Comparison of ENCODE assay signal across 1 cellular context in the genomic region with DNA sequence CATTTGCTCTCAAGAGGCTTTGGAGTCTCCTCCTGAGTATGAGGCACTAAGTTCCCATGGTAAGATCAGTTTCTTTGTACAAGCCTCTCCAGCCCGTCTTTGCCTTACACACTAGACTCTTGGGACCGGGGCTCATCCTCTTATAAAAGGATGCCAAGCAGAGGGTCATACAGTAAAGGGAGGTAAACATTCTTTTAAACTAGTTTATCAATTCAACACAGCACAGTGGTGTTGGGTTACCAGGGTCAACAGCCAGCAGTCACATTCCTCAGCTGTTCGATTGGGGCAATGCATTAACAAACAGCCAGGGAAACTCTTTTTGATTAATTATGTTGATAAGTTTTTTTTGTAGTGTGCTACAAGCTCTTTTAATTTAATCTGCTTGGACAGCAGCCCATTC.
TF ChIP-seq lines count a peak whose summit lies in the region.

No MANE protein-coding gene starts in this region.

TF ChIP-seq in GM23338, 12 proteins besides CTCF, POLR2A, EP300 and RAD21 (continued from another document):
- TF ChIP-seq, protein P1, sequence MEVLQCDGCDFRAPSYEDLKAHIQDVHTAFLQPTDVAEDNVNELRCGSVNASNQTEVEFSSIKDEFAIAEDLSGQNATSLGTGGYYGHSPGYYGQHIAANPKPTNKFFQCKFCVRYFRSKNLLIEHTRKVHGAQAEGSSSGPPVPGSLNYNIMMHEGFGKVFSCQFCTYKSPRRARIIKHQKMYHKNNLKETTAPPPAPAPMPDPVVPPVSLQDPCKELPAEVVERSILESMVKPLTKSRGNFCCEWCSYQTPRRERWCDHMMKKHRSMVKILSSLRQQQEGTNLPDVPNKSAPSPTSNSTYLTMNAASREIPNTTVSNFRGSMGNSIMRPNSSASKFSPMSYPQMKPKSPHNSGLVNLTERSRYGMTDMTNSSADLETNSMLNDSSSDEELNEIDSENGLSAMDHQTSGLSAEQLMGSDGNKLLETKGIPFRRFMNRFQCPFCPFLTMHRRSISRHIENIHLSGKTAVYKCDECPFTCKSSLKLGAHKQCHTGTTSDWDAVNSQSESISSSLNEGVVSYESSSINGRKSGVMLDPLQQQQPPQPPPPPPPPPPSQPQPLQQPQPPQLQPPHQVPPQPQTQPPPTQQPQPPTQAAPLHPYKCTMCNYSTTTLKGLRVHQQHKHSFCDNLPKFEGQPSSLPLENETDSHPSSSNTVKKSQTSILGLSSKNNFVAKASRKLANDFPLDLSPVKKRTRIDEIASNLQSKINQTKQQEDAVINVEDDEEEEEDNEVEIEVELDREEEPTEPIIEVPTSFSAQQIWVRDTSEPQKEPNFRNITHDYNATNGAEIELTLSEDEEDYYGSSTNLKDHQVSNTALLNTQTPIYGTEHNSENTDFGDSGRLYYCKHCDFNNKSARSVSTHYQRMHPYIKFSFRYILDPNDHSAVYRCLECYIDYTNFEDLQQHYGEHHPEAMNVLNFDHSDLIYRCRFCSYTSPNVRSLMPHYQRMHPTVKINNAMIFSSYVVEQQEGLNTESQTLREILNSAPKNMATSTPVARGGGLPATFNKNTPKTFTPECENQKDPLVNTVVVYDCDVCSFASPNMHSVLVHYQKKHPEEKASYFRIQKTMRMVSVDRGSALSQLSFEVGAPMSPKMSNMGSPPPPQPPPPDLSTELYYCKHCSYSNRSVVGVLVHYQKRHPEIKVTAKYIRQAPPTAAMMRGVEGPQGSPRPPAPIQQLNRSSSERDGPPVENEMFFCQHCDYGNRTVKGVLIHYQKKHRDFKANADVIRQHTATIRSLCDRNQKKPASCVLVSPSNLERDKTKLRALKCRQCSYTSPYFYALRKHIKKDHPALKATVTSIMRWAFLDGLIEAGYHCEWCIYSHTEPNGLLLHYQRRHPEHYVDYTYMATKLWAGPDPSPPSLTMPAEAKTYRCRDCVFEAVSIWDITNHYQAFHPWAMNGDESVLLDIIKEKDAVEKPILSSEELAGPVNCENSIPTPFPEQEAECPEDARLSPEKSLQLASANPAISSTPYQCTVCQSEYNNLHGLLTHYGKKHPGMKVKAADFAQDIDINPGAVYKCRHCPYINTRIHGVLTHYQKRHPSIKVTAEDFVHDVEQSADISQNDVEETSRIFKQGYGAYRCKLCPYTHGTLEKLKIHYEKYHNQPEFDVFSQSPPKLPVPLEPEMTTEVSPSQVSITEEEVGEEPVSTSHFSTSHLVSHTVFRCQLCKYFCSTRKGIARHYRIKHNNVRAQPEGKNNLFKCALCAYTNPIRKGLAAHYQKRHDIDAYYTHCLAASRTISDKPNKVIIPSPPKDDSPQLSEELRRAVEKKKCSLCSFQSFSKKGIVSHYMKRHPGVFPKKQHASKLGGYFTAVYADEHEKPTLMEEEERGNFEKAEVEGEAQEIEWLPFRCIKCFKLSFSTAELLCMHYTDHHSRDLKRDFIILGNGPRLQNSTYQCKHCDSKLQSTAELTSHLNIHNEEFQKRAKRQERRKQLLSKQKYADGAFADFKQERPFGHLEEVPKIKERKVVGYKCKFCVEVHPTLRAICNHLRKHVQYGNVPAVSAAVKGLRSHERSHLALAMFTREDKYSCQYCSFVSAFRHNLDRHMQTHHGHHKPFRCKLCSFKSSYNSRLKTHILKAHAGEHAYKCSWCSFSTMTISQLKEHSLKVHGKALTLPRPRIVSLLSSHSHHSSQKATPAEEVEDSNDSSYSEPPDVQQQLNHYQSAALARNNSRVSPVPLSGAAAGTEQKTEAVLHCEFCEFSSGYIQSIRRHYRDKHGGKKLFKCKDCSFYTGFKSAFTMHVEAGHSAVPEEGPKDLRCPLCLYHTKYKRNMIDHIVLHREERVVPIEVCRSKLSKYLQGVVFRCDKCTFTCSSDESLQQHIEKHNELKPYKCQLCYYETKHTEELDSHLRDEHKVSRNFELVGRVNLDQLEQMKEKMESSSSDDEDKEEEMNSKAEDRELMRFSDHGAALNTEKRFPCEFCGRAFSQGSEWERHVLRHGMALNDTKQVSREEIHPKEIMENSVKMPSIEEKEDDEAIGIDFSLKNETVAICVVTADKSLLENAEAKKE (CRISPR knock-in tag; IDR thresholded peaks at IDR 0.05), result no peak
- TF ChIP-seq CREB1 (CRISPR knock-in tag; IDR thresholded peaks at IDR 0.05; ENCODE audit: low read depth), result no peak
- TF ChIP-seq, protein P2, sequence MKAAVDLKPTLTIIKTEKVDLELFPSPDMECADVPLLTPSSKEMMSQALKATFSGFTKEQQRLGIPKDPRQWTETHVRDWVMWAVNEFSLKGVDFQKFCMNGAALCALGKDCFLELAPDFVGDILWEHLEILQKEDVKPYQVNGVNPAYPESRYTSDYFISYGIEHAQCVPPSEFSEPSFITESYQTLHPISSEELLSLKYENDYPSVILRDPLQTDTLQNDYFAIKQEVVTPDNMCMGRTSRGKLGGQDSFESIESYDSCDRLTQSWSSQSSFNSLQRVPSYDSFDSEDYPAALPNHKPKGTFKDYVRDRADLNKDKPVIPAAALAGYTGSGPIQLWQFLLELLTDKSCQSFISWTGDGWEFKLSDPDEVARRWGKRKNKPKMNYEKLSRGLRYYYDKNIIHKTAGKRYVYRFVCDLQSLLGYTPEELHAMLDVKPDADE (IDR thresholded peaks at IDR 0.05), result no peak
TF ChIP-seq in GM23338: peak in this region for 0.
